In the genomic region with DNA sequence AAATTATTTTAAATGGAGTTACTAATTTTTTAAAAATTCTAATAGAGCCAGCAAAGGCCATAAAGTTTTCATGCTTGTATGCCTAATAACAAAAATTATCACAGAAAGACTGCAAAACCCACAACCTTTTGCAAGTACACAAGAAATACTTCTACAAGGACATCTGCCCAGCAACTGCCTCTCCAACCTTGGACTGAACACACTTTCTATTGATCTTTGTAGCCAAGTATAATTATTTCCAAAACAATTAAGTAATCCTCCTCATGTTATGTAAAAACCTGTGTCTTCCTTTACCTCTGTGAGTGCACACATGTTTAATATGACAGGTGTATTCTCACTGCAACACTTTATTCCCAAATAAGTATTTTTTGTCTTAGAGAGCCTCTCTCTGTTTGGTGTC, we compare ENCODE assay signal across 25 cellular contexts. TPM values are rescaled to one million over a fixed set of nuclear protein-coding genes. Genes with fewer than 3 reads are reported as not detected.
A peak's percentile ranks its signal among the peaks of the same experiment; 100 is the strongest.
DNase-seq lines count a peak whose midpoint lies in the region; ATAC-seq, FAIRE-seq and TF ChIP-seq lines count a peak whose summit lies in the region.
"Had no signal": no experiment of that assay in that cellular context is flagged by ENCODE, and none has a peak within 500 bp of the region (broad histone marks: within the 10 kb centered on the region; RNA-seq: fewer than 3 reads in every experiment).

No MANE protein-coding gene starts in this region.

- no peak overlapping the region for H3K14ac ChIP-seq in H9 (ENCODE audit: insufficient read depth, low read length)

- H3K4me3 Mint-ChIP-seq in CD4-positive, alpha-beta T cell = no peak overlapping the region
- H3K4me3 Mint-ChIP-seq in H9 = no peak overlapping the region
- H3K4me3 Mint-ChIP-seq: CD14-positive monocyte; CD4-positive, CD25-positive, alpha-beta regulatory T cell; CD8-positive, alpha-beta T cell had no signal

- no peaks in the 10 kb centered on the region for H3K79me2 ChIP-seq in HepG2 (ENCODE audit: insufficient read depth, low read length)
- no peaks in the 10 kb centered on the region for H3K79me2 ChIP-seq in H9 (ENCODE audit: insufficient read depth, low read length)

- H3K4me1 Mint-ChIP-seq in CD4-positive, alpha-beta T cell (ENCODE audit: low read depth) = no peaks in the 10 kb centered on the region
- H3K4me1 Mint-ChIP-seq in H9 = peaks cover 7 to 8% of the 10 kb centered on the region in 2 experiments
- H3K4me1 Mint-ChIP-seq: CD14-positive monocyte; CD4-positive, CD25-positive, alpha-beta regulatory T cell had no signal

- no peak for DNase-seq in A549 (ENCODE audit: low read depth in 1 of 2, low spot score in 1 of 2)
- no peak for DNase-seq in body of pancreas
- peak; percentile 13 for DNase-seq in HepG2 (ENCODE audit: low spot score)
- DNase-seq in CD4-positive, alpha-beta T cell = no peak
- no peak for DNase-seq in uterus
- no peak for DNase-seq in H9
- DNase-seq: ACHN; BE2C; C1 segment of cervical spinal cord; Calu3; CD4-positive, CD25-positive, alpha-beta regulatory T cell; CD8-positive, alpha-beta T cell; COR-L47; DMS79 treated with DMSO at 0.1 percent for 48 hours; GF-D8 had no signal

- H4K91ac ChIP-seq in H9 (ENCODE audit: insufficient read length, low read depth, low read length) = no peak overlapping the region

- H4K8ac ChIP-seq in H9 (replicated peaks; ENCODE audit: insufficient read length, low read depth, low read length) = no peak overlapping the region

- H3K27me3 Mint-ChIP-seq in CD4-positive, alpha-beta T cell = peaks cover 7% of the 10 kb centered on the region
- H3K27me3 Mint-ChIP-seq in H9 (ENCODE audit: low read depth) = no peaks in the 10 kb centered on the region

- H3K4me3 ChIP-seq in A549 (no peak overlapping the region), body of pancreas (no peak overlapping the region), HepG2 (replicated peaks in 1 of 3; ENCODE audit: insufficient read depth in 1 of 3, low read depth in 2 of 3, low read length in 3 of 3) (no peak overlapping the region), uterus (no peak overlapping the region)
- H3K4me3 ChIP-seq: BLaER1 had no signal

- no peak overlapping the region for H4K5ac ChIP-seq in H9 (ENCODE audit: insufficient read length, low read depth, low read length)

- POLR2A ChIA-PET in A549 (lab: Yijun Ruan, JAX) = no interaction called here
- POLR2A ChIA-PET in HepG2 (lab: Yijun Ruan, JAX) = no interaction called here
- POLR2A ChIA-PET in CD4-positive, alpha-beta T cell (lab: Charles Lee) = no interaction called here

- TF ChIP-seq CTCF in A549 (IDR thresholded peaks at IDR 0.05) (no peak), body of pancreas (IDR thresholded peaks at IDR 0.05) (no peak), HepG2 (CRISPR knock-in tag; IDR thresholded peaks at IDR 0.05) (no peak), uterus (IDR thresholded peaks at IDR 0.05) (no peak), H9 (conservative IDR thresholded peaks at IDR 0.05) (no peak)
- no peak for TF ChIP-seq CTCF in CD4-positive, alpha-beta T cell (IDR thresholded peaks at IDR 0.05)

- TF ChIP-seq EP300 in A549 (IDR thresholded peaks at IDR 0.05) (no peak), HepG2 (IDR thresholded peaks at IDR 0.05; ENCODE audit: low read depth in 2 of 2, low read length in 2 of 2) (peak in 1 of 2 experiments; percentile 22; a peak in 1 of 4 replicates), HepG2 (CRISPR knock-in tag; IDR thresholded peaks at IDR 0.05; ENCODE audit: borderline replicate concordance) (no peak)

- H3K18ac ChIP-seq in H9 (ENCODE audit: insufficient read length, low read depth, low read length) = no peak overlapping the region

- in situ Hi-C loops in HepG2 (cut with HindIII; ENCODE audit: extremely low pct_ligation_motif_present, low pct_unique_long_range_greater_than_20kb) = no loop called here

- no peaks in the 10 kb centered on the region for H3K9me3 Mint-ChIP-seq in CD4-positive, alpha-beta T cell
- H3K9me3 Mint-ChIP-seq in H9 = peaks cover 2 to 3% of the 10 kb centered on the region in 2 experiments; a peak in 2 of 5 replicates
- H3K9me3 Mint-ChIP-seq: CD8-positive, alpha-beta T cell had no signal

- no peaks in the 10 kb centered on the region for H3K27me3 ChIP-seq in body of pancreas
- H3K27me3 ChIP-seq in HepG2 (ENCODE audit: control insufficient read depth in 1 of 2, insufficient read depth in 2 of 2, low read length in 2 of 2) = no peaks in the 10 kb centered on the region
- H3K27me3 ChIP-seq in CD4-positive, alpha-beta T cell (ENCODE audit: control insufficient read depth, insufficient read depth, low read length) = peaks cover 8% of the 10 kb centered on the region
- H3K27me3 ChIP-seq in uterus = no peaks in the 10 kb centered on the region
- H3K27me3 ChIP-seq in H9 (ENCODE audit: insufficient read depth, low read length) = no peaks in the 10 kb centered on the region

- BruUV-seq in HepG2 (replicated peaks; lab: Mats Ljungman, UMichigan) = no TSS peak

- intact Hi-C loops in body of pancreas (cut with DNase I) = no loop called here
- intact Hi-C loops in HepG2 (cut with micrococcal nuclease; ENCODE audit: unreplicated experiment) = no loop called here
- intact Hi-C loops in CD4-positive, alpha-beta T cell (cut with DNase I, micrococcal nuclease) = no loop called here
- intact Hi-C loops in uterus (cut with DNase I; ENCODE audit: low total_unique reads) = no loop called here

- no peak overlapping the region for H3T11ph ChIP-seq in H9 (ENCODE audit: low read length)

- no peak overlapping the region for H2BK5ac ChIP-seq in H9 (ENCODE audit: insufficient read length, low read length)

- no peak for TF ChIP-seq POLR2A in A549 (IDR thresholded peaks at IDR 0.05; ENCODE audit: low read length)
- TF ChIP-seq POLR2A in body of pancreas (IDR thresholded peaks at IDR 0.05) = no peak
- no peak for TF ChIP-seq POLR2A in HepG2 (IDR thresholded peaks at IDR 0.05; ENCODE audit: insufficient read depth in 1 of 2, low read depth in 2 of 2, low read length in 2 of 2)
- TF ChIP-seq POLR2A in uterus (IDR thresholded peaks at IDR 0.05) = no peak

- no peaks in the 10 kb centered on the region for H3K9me3 ChIP-seq in A549
- no peaks in the 10 kb centered on the region for H3K9me3 ChIP-seq in body of pancreas
- H3K9me3 ChIP-seq in HepG2 (ENCODE audit: low read length) = peaks cover 12% of the 10 kb centered on the region
- no peaks in the 10 kb centered on the region for H3K9me3 ChIP-seq in CD4-positive, alpha-beta T cell (ENCODE audit: control insufficient read depth, low read length)
- H3K9me3 ChIP-seq in uterus = no peaks in the 10 kb centered on the region
- H3K9me3 ChIP-seq in H9 (ENCODE audit: control insufficient read depth, low read depth, low read length) = no peaks in the 10 kb centered on the region
- H3K9me3 ChIP-seq: BE2C, BLaER1 had no signal

- no peaks in the 10 kb centered on the region for H3K23me2 ChIP-seq in H9 (ENCODE audit: insufficient read length, low read depth, low read length, poor library complexity, severe bottlenecking)

- H4K20me1 ChIP-seq in HepG2 (ENCODE audit: insufficient read depth, low read length) (no peaks in the 10 kb centered on the region), H9 (ENCODE audit: control insufficient read depth, insufficient read depth, insufficient read length) (no peaks in the 10 kb centered on the region)
- H4K20me1 ChIP-seq: BLaER1 had no signal

- no peaks in the 10 kb centered on the region for H3K79me1 ChIP-seq in H9 (ENCODE audit: insufficient read depth, low read depth, low read length, poor library complexity, severe bottlenecking)

- H3K4me2 ChIP-seq in A549 (0 out of 3 replicates have a peak overlapping the region, but pooled peaks have one; percentile 41), HepG2 (ENCODE audit: low read depth, low read length) (peak overlapping the region; percentile 48; the same call in 1 of the 2 replicates), H9 (ENCODE audit: insufficient read depth, insufficient read length, low read length) (no peak overlapping the region)
- H3K4me2 ChIP-seq: BLaER1 had no signal

- H3K36me3 ChIP-seq in body of pancreas (replicated peaks in 1 of 2; ENCODE audit: insufficient read depth in 1 of 2, low read depth in 2 of 2) (no peaks in the 10 kb centered on the region), HepG2 (replicated peaks in 1 of 2; ENCODE audit: control insufficient read depth in 1 of 2, insufficient read depth in 2 of 2, low read length in 2 of 2) (no peaks in the 10 kb centered on the region), uterus (no peaks in the 10 kb centered on the region)
- H3K36me3 ChIP-seq: BE2C, BLaER1 had no signal

- H2BK120ac ChIP-seq in H9 (ENCODE audit: low read depth, low read length, poor library complexity, severe bottlenecking) = no peak overlapping the region

- no peak overlapping the region for H3K23ac ChIP-seq in H9 (ENCODE audit: insufficient read length, low read depth, low read length)

- H3K4me1 ChIP-seq in A549 (peaks cover 28% of the 10 kb centered on the region), body of pancreas (peaks cover 36% of the 10 kb centered on the region), HepG2 (ENCODE audit: insufficient read depth, low read length) (peaks cover 45% of the 10 kb centered on the region), uterus (no peaks in the 10 kb centered on the region), H9 (ENCODE audit: insufficient read depth, low read length) (no peaks in the 10 kb centered on the region)
- H3K4me1 ChIP-seq: BE2C, BLaER1 had no signal

- no peak overlapping the region for H2AK5ac ChIP-seq in H9 (ENCODE audit: insufficient read length, low read length)

- FAIRE-seq in A549 (lab: Jason Lieb, UNC) (no peak), HepG2 (lab: Jason Lieb, UNC) (no peak)
- FAIRE-seq: D721Med, G401.6, GM12891, GM19239 had no signal

- no peaks in the 10 kb centered on the region for H3K36me3 Mint-ChIP-seq in CD4-positive, alpha-beta T cell (ENCODE audit: low read depth)
- peaks cover 0 to 3% (median 2%) of the 10 kb centered on the region in 3 experiments; a peak in 4 of 7 replicates for H3K36me3 Mint-ChIP-seq in H9 (ENCODE audit: insufficient read depth in 1 of 3, low read depth in 3 of 3)
- H3K36me3 Mint-ChIP-seq: CD14-positive monocyte; CD4-positive, CD25-positive, alpha-beta regulatory T cell; CD8-positive, alpha-beta T cell had no signal

- CTCF ChIA-PET in A549 (lab: Yijun Ruan, JAX) = no interaction called here
- CTCF ChIA-PET in HepG2 (lab: Yijun Ruan, JAX; ENCODE audit: low intra/inter-chr PET ratio, low total read pairs) = no interaction called here
- CTCF ChIA-PET in CD4-positive, alpha-beta T cell (lab: Charles Lee) = no interaction called here

- H2BK20ac ChIP-seq in H9 (ENCODE audit: low read depth, low read length, poor library complexity, severe bottlenecking) = no peak overlapping the region

- H3K27ac ChIP-seq in A549 = no peak overlapping the region
- H3K27ac ChIP-seq in body of pancreas = peak overlapping the region in 3 of 4 donors; percentile 22 to 99 (median 62)
- peak overlapping the region; percentile 59 for H3K27ac ChIP-seq in HepG2 (ENCODE audit: extremely low read length, insufficient read depth, low read length)
- H3K27ac ChIP-seq in CD4-positive, alpha-beta T cell (ENCODE audit: low read depth, low read length) = no peak overlapping the region
- no peak overlapping the region for H3K27ac ChIP-seq in uterus
- no peak overlapping the region for H3K27ac ChIP-seq in H9 (ENCODE audit: insufficient read length, low read depth, low read length)
- H3K27ac ChIP-seq: 22Rv1, BLaER1 had no signal

- H3K4ac ChIP-seq in H9 (ENCODE audit: low read depth, low read length) = no peak overlapping the region

- no peak overlapping the region for H2BK12ac ChIP-seq in H9 (ENCODE audit: insufficient read length, low read depth, low read length)

- ATAC-seq in A549 (no peak), body of pancreas (no peak), HepG2 (no peak)
- no peak for ATAC-seq in CD4-positive, alpha-beta T cell (ENCODE audit: poor library complexity)
- ATAC-seq: CD8-positive, alpha-beta T cell had no signal

- no peak overlapping the region for H3K56ac ChIP-seq in H9 (ENCODE audit: insufficient read length, low read depth, low read length)

- H2BK15ac ChIP-seq in H9 (ENCODE audit: low read depth, low read length) = no peak overlapping the region

- no peak overlapping the region for H3K9ac ChIP-seq in HepG2 (ENCODE audit: insufficient read depth, low read depth, low read length)
- H3K9ac ChIP-seq in H9 (ENCODE audit: extremely low read depth, insufficient read length, low read length) = no peak overlapping the region
- H3K9ac ChIP-seq: BLaER1 had no signal

- no peak overlapping the region for H3K27ac Mint-ChIP-seq in CD4-positive, alpha-beta T cell
- no peak overlapping the region for H3K27ac Mint-ChIP-seq in H9
- H3K27ac Mint-ChIP-seq: CD14-positive monocyte; CD4-positive, CD25-positive, alpha-beta regulatory T cell; CD8-positive, alpha-beta T cell had no signal

- H2AFZ ChIP-seq in HepG2 (ENCODE audit: low read length) = no peak overlapping the region
- H2AFZ ChIP-seq in H9 (ENCODE audit: low read length) = no peak overlapping the region

- no peak for TF ChIP-seq RAD21 in A549 (conservative IDR thresholded peaks at IDR 0.05 in 1 of 2, IDR thresholded peaks at IDR 0.05 in 1 of 2)
- no peak for TF ChIP-seq RAD21 in HepG2 (CRISPR knock-in tag; IDR thresholded peaks at IDR 0.05)

RNA-seq across cellular contexts. Expression of a gene that starts 16.6 kb away (rescaled TPM):
- polyA plus RNA-seq in A549 (2011; rRNA removed) (not detected in 2 replicates), A549 (2017; fragmentation: RNase III; extraction: RNeasy Plus Mini Kit Qiagen cat#74134 plus additional on column Dnase treatment) (not detected in 3 replicates), HepG2 (2011; rRNA removed) (not detected in 2 replicates)
- not detected in 2 replicates for polyA plus RNA-seq in A549 (2012; cell fraction: cytosol; rRNA removed)
- polyA plus RNA-seq in A549 (2012; cell fraction: nucleus; rRNA removed) = not detected in 2 replicates
- not detected in 2 replicates for polyA minus RNA-seq in A549 (2011; rRNA and poly(A)+ RNA removed)
- total RNA-seq in body of pancreas (1 to 10 TPM in 1 of 2 donors, under 1 TPM in 1; 0.52 to 9.6 TPM), HepG2 (2016; rRNA removed; fragmentation: Illumina TruSeq; extraction: Trizol) (not detected in 2 replicates), uterus (not detected), H9 (2021) (0.18 TPM in 1 of 2 replicates, not detected in the other)
- not detected in 2 replicates for total RNA-seq in HepG2 (2016; cell fraction: cytosol; rRNA removed; fragmentation: Illumina TruSeq; extraction: Trizol; ENCODE audit: low read depth)
- not detected in 2 replicates for total RNA-seq in HepG2 (2016; cell fraction: insoluble cytoplasmic fraction; rRNA removed; fragmentation: Illumina TruSeq; extraction: Trizol)
- total RNA-seq in HepG2 (2016; cell fraction: membrane; rRNA removed; fragmentation: Illumina TruSeq; extraction: Trizol) = not detected in 2 replicates
- total RNA-seq in HepG2 (2016; cell fraction: nucleus; rRNA removed; fragmentation: Illumina TruSeq; extraction: Trizol) = not detected in 2 replicates
- not detected in 2 replicates for polyA plus RNA-seq in HepG2 (2011; cell fraction: cytosol; rRNA removed)
- not detected in 2 replicates for polyA plus RNA-seq in HepG2 (2011; cell fraction: nucleus; rRNA removed)
- polyA plus RNA-seq in HepG2 (2012) = not detected in 2 replicates
- polyA plus RNA-seq in HepG2 (2016; cell fraction: cytosol; fragmentation: Illumina TruSeq; extraction: Trizol; ENCODE audit: low read depth) = not detected in 2 replicates
- not detected in 2 replicates for polyA plus RNA-seq in HepG2 (2016; cell fraction: insoluble cytoplasmic fraction; fragmentation: Illumina TruSeq; extraction: Trizol; ENCODE audit: low read depth)
- polyA plus RNA-seq in HepG2 (2016; cell fraction: membrane; fragmentation: Illumina TruSeq; extraction: Trizol; ENCODE audit: low read depth) = not detected in 2 replicates
- not detected in 2 replicates for polyA plus RNA-seq in HepG2 (2016; cell fraction: nucleus; fragmentation: Illumina TruSeq; extraction: Trizol; ENCODE audit: insufficient read depth, low read depth)
- not detected in 2 replicates for polyA minus RNA-seq in HepG2 (2011; rRNA and poly(A)+ RNA removed; ENCODE audit: low replicate concordance)
- not detected in 2 replicates for polyA minus RNA-seq in HepG2 (2011; cell fraction: cytosol; rRNA and poly(A)+ RNA removed)
- not detected in 2 replicates for polyA minus RNA-seq in HepG2 (2011; cell fraction: nucleus; rRNA and poly(A)+ RNA removed)
- not detected for total RNA-seq in CD4-positive, alpha-beta T cell
- total RNA-seq: A172; A673; Calu3; CD4-positive, CD25-positive, alpha-beta regulatory T cell; CD8-positive, alpha-beta T cell had no signal
- polyA plus RNA-seq: AG04450; CD14-positive monocyte; CD4-positive, CD25-positive, alpha-beta regulatory T cell had no signal

Comparison
In these comparisons a context has a peak if more than half of its experiments do, and no peak if none do; other contexts are left out.
1. H3K27ac ChIP-seq: peak in body of pancreas (3 of 4) and HepG2 (single experiment); none in A549 (0 of 2), CD4-positive, alpha-beta T cell (single experiment), uterus (0 of 2) and H9 (single experiment).